ENCODE assay signal across 1 cellular context in the genomic region with DNA sequence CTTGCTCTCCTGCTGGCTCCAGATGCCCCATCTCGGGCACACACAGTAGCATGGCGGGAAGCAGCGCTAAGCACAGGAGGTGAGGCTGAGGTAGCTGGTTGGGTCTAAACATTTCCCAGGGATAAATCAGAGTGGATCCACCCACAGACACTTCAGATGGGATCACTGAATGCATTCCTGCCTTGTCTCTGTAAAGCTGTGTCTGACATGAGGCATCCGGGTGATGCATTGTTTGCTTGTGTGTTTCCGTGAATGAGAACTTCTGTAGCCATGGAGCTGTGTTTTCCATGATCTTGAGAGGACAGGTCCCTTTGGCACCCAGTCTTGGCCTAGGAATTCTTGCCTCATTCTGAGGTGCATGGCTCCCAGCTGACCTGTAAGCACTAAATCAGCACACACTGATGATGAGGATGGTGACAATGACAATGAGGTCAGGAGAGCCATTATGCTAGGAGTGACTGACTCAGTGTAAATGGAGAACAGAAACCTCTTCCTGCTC.
TF ChIP-seq lines count a peak whose summit lies in the region.

No MANE protein-coding gene starts in this region.

TF ChIP-seq in IMR-90, 13 proteins besides CTCF, POLR2A, EP300 and RAD21:
- TF ChIP-seq MAZ (IDR thresholded peaks at IDR 0.05; ENCODE audit: borderline replicate concordance, low read depth, low read length) (no peak), MXI1 (IDR thresholded peaks at IDR 0.05; ENCODE audit: borderline replicate concordance, low read depth, low read length) (no peak), FOS (IDR thresholded peaks at IDR 0.05; ENCODE audit: low read depth, low read length) (no peak), SMC3 (IDR thresholded peaks at IDR 0.05; ENCODE audit: low read depth, low read length) (no peak), CHD1 (IDR thresholded peaks at IDR 0.05; ENCODE audit: low read depth, low read length) (no peak), RCOR1 (IDR thresholded peaks at IDR 0.05; ENCODE audit: insufficient replicate concordance, low read length) (no peak), MAFK (IDR thresholded peaks at IDR 0.05; ENCODE audit: low read depth, low read length) (no peak), BHLHE40 (IDR thresholded peaks at IDR 0.05; ENCODE audit: low read depth, low read length) (no peak), RFX5 (IDR thresholded peaks at IDR 0.05; ENCODE audit: low read depth, low read length) (no peak), NFE2L2 (IDR thresholded peaks at IDR 0.05; ENCODE audit: low read depth, low read length) (no peak), CEBPB (IDR thresholded peaks at IDR 0.05; ENCODE audit: low read depth, low read length) (no peak)
- TF ChIP-seq, protein P1, sequence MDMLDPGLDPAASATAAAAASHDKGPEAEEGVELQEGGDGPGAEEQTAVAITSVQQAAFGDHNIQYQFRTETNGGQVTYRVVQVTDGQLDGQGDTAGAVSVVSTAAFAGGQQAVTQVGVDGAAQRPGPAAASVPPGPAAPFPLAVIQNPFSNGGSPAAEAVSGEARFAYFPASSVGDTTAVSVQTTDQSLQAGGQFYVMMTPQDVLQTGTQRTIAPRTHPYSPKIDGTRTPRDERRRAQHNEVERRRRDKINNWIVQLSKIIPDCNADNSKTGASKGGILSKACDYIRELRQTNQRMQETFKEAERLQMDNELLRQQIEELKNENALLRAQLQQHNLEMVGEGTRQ (IDR thresholded peaks at IDR 0.05; ENCODE audit: low read depth, low read length): no peak
- TF ChIP-seq, protein P2, sequence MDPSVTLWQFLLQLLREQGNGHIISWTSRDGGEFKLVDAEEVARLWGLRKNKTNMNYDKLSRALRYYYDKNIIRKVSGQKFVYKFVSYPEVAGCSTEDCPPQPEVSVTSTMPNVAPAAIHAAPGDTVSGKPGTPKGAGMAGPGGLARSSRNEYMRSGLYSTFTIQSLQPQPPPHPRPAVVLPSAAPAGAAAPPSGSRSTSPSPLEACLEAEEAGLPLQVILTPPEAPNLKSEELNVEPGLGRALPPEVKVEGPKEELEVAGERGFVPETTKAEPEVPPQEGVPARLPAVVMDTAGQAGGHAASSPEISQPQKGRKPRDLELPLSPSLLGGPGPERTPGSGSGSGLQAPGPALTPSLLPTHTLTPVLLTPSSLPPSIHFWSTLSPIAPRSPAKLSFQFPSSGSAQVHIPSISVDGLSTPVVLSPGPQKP (IDR thresholded peaks at IDR 0.05; ENCODE audit: borderline replicate concordance, low read depth, low read length): no peak
TF ChIP-seq in IMR-90: peak in this region for 0.
